ENCODE assay signal across 30 cellular contexts in genomic region chr9:88186495-88187110, GRCh38. TPM values are rescaled to one million over a fixed set of nuclear protein-coding genes. Genes with fewer than 3 reads are reported as not detected.
"Had no signal": no experiment of that assay in that cellular context is flagged by ENCODE, and none has a peak within 500 bp of the region (broad histone marks: within the 10 kb centered on the region; RNA-seq: fewer than 3 reads in every experiment).

No MANE protein-coding gene starts in this region.

- ATAC-seq: activated CD4-positive, alpha-beta T cell treated with anti-CD3 and anti-CD28 coated beads for 36 hours; activated CD8-positive, alpha-beta memory T cell treated with anti-CD3 and anti-CD28 coated beads, Interleukin-2, amount 10 ng/mL, durations not matched to agents 7 days and 5 days; activated CD8-positive, alpha-beta T cell treated with anti-CD3 and anti-CD28 coated beads, Interleukin-2, amount 10 ng/mL, durations not matched to agents 7 days and 5 days; activated naive CD8-positive, alpha-beta T cell treated with anti-CD3 and anti-CD28 coated beads, Interleukin-2, amount 50 U/mL, for 24 hours; body of pancreas; esophagus mucosa; foreskin keratinocyte; gastrocnemius medialis; heart left ventricle had no signal

- H3K9me3 ChIP-seq: body of pancreas, colonic mucosa, gastrocnemius medialis had no signal

- H3K4me3 ChIP-seq: adrenal gland, body of pancreas, colonic mucosa, dorsolateral prefrontal cortex, gastrocnemius medialis, heart left ventricle had no signal

- H3K4me1 ChIP-seq: adrenal gland, colonic mucosa, foreskin keratinocyte, gastrocnemius medialis had no signal

- H3K27me3 ChIP-seq: adrenal gland, body of pancreas, colonic mucosa, foreskin keratinocyte, gastrocnemius medialis, heart left ventricle had no signal

- DNase-seq: activated CD4-positive, alpha-beta memory T cell treated with anti-CD3 and anti-CD28 coated beads for 36 hours; activated CD4-positive, alpha-beta T cell treated with anti-CD3 and anti-CD28 coated beads for 36 hours; activated CD4-positive, alpha-beta T cell treated with anti-CD3 and anti-CD28 coated beads, Interleukin-2, amount 10 ng/mL, durations not matched to agents 24 days and 14 days; activated CD4-positive, CD25-positive, alpha-beta regulatory T cell; activated CD4-positive, CD25-positive, alpha-beta regulatory T cell treated with anti-CD3 and anti-CD28 coated beads, Interleukin-2, amount 50 U/mL, for 72 hours; activated CD8-positive, alpha-beta memory T cell treated with anti-CD3 and anti-CD28 coated beads, Interleukin-2, amount 10 ng/mL, durations not matched to agents 7 days and 5 days; activated CD8-positive, alpha-beta memory T cell treated with anti-CD3 and anti-CD28 coated beads, Interleukin-2, amount 50 U/mL, for 4 hours; activated CD8-positive, alpha-beta T cell treated with anti-CD3 and anti-CD28 coated beads, Interleukin-2, amount 10 ng/mL, durations not matched to agents 7 days and 5 days; activated effector memory CD4-positive, alpha-beta T cell treated with anti-CD3 and anti-CD28 coated beads, Interleukin-2, amount 50 U/mL, for 16 hours; activated naive CD4-positive, alpha-beta T cell treated with anti-CD3 and anti-CD28 coated beads for 36 hours; activated naive CD8-positive, alpha-beta T cell treated with anti-CD3 and anti-CD28 coated beads for 36 hours; activated naive CD8-positive, alpha-beta T cell treated with anti-CD3 and anti-CD28 coated beads, Interleukin-2, amount 50 U/mL, for 24 hours; activated T-cell treated with anti-CD3 and anti-CD28 coated beads, Interleukin-2, amount 50 U/mL, for 1 hour; activated T-cell treated with anti-CD3 and anti-CD28 coated beads, Interleukin-2, amount 50 U/mL, for 48 hours; adrenal gland; amygdala; aorta; body of pancreas; colonic mucosa; dorsolateral prefrontal cortex; effector memory CD4-positive, alpha-beta T cell; endodermal cell; gastrocnemius medialis; glutamatergic neuron; heart left ventricle; T-helper 2 cell had no signal

- H3K36me3 ChIP-seq: adrenal gland, colonic mucosa, gastrocnemius medialis, heart left ventricle had no signal

- H3K27ac ChIP-seq: adrenal gland, body of pancreas, colonic mucosa, dorsolateral prefrontal cortex, foreskin keratinocyte, gastrocnemius medialis, heart left ventricle had no signal

RNA-seq across cellular contexts. Expression of gene SPATA31C2, which starts 48.3 kb away (rescaled TPM):
- total RNA-seq: activated CD4-positive, alpha-beta memory T cell treated with anti-CD3 and anti-CD28 coated beads for 36 hours; activated CD8-positive, alpha-beta memory T cell treated with anti-CD3 and anti-CD28 coated beads, Interleukin-2, amount 10 ng/mL, durations not matched to agents 7 days and 5 days; activated CD8-positive, alpha-beta T cell treated with anti-CD3 and anti-CD28 coated beads, Interleukin-2, amount 10 ng/mL, durations not matched to agents 7 days and 5 days; activated naive CD4-positive, alpha-beta T cell treated with anti-CD3 and anti-CD28 coated beads for 36 hours; activated T-helper 2 cell treated with anti-CD3 and anti-CD28 coated beads, Interferon-gamma antibody, Interleukin-2, Interleukin-4, amounts not matched to agents 10 μg/mL and 5 μg/mL and 100 μg/mL, durations not matched to agents 14 hours and 24 hours and 36 hours; adrenal gland; aorta; body of pancreas; colonic mucosa; endodermal cell; epithelial cell of proximal tubule; esophagus mucosa; foreskin keratinocyte; gastrocnemius medialis; heart left ventricle had no signal
- polyA plus RNA-seq: adrenal gland, aorta, foreskin keratinocyte, heart left ventricle had no signal
